Comparison of ENCODE assay signal across 1 cellular context in genomic region chr1:243505986-243506689, GRCh38.
TF ChIP-seq lines count a peak whose summit lies in the region.

No MANE protein-coding gene starts in this region.

TF ChIP-seq in K562, 482 proteins besides CTCF, POLR2A, EP300 and RAD21 (continued from another document and continues in another):
- TF ChIP-seq CHD7 (IDR thresholded peaks at IDR 0.05; ENCODE audit: low read depth, low read length) (no peak), ELK3 (CRISPR knock-in tag; IDR thresholded peaks at IDR 0.05) (no peak), HES1 (IDR thresholded peaks at IDR 0.05; ENCODE audit: low read depth) (0 out of 2 replicates have a peak, but pooled peaks have one; percentile 28), ZNF318 (IDR thresholded peaks at IDR 0.05; ENCODE audit: borderline replicate concordance in 1 of 2, low read depth in 1 of 2) (no peak), KAT8 (IDR thresholded peaks at IDR 0.05; ENCODE audit: low read depth) (no peak), JUND (IDR thresholded peaks at IDR 0.05; ENCODE audit: borderline replicate concordance, low read depth, low read length) (peak; percentile 44; the same call in 1 of the 2 replicates), JUND (tag; IDR thresholded peaks at IDR 0.05; ENCODE audit: borderline replicate concordance, low read depth, low read length) (peak; percentile 59; the same call in 1 of the 3 replicates), HDAC8 (tag; IDR thresholded peaks at IDR 0.05) (no peak), DIDO1 (tag; IDR thresholded peaks at IDR 0.05; ENCODE audit: low read depth) (0 out of 2 replicates have a peak, but pooled peaks have one; percentile 38), RCOR1 (IDR thresholded peaks at IDR 0.05; ENCODE audit: borderline replicate concordance in 1 of 2, low read depth in 2 of 2, low read length in 2 of 2) (peak in 1 of 2 experiments; percentile 66; a peak in 2 of 4 replicates), POLR2AphosphoS5 (IDR thresholded peaks at IDR 0.05; ENCODE audit: control insufficient read depth, insufficient read depth, low read depth, low read length) (no peak), SOX6 (IDR thresholded peaks at IDR 0.05) (peak; percentile 57; the same call in 1 of the 2 replicates), MAZ (CRISPR knock-in tag; conservative IDR thresholded peaks at IDR 0.05 in 1 of 2, IDR thresholded peaks at IDR 0.05 in 1 of 2) (peak in 1 of 2 experiments; percentile 60; a peak in 2 of 4 replicates), THAP12 (CRISPR knock-in tag; IDR thresholded peaks at IDR 0.05) (no peak), CREM (IDR thresholded peaks at IDR 0.05; ENCODE audit: low read depth) (peak; percentile 41; the same call in 1 of the 2 replicates), NRF1 (conservative IDR thresholded peaks at IDR 0.05 in 1 of 2, IDR thresholded peaks at IDR 0.05 in 1 of 2) (peak; percentile 72 to 73), USF1 (CRISPR knock-in tag; IDR thresholded peaks at IDR 0.05) (peak; percentile 73), CTBP1 (IDR thresholded peaks at IDR 0.05; ENCODE audit: borderline replicate concordance) (peak; percentile 83), ZNF785 (CRISPR knock-in tag; IDR thresholded peaks at IDR 0.05) (no peak), ZNF512 (tag; IDR thresholded peaks at IDR 0.05) (no peak), TEAD4 (IDR thresholded peaks at IDR 0.05; ENCODE audit: low read length) (peak; percentile 62; the same call in 1 of the 2 replicates), TEAD4 (CRISPR knock-in tag; IDR thresholded peaks at IDR 0.05; ENCODE audit: borderline replicate concordance) (no peak), BRD9 (IDR thresholded peaks at IDR 0.05; ENCODE audit: low read depth, partially characterized antibody) (no peak), MAFF (IDR thresholded peaks at IDR 0.05; ENCODE audit: low read length) (no peak), KDM4B (IDR thresholded peaks at IDR 0.05; ENCODE audit: borderline replicate concordance in 2 of 2, low read depth in 1 of 2) (no peak), MYC (IDR thresholded peaks at IDR 0.05; ENCODE audit: low read depth, low read length) (peak; percentile 82), MYC (CRISPR knock-in tag; IDR thresholded peaks at IDR 0.05; ENCODE audit: borderline replicate concordance, low read depth) (no peak)
